8 cellular contexts compared by ENCODE assay signal in genomic region chr3:9932535-9932842, GRCh38. TPM values are rescaled to one million over a fixed set of nuclear protein-coding genes. Genes with fewer than 3 reads are reported as not detected.
DNase-seq lines count a peak whose midpoint lies in the region; ATAC-seq and TF ChIP-seq lines count a peak whose summit lies in the region.

No MANE protein-coding gene starts in this region.

- BruUV-seq in mammary epithelial cell (replicated peaks; lab: Mats Ljungman, UMichigan): no TSS peak

- H2AFZ ChIP-seq in mammary epithelial cell (ENCODE audit: low read depth, low read length): peak overlapping the region; percentile 94

- H3K36me3 ChIP-seq in heart right ventricle: peaks cover 0 to 53% (median 10%) of the 10 kb centered on the region in 9 donors
- H3K36me3 ChIP-seq in mammary epithelial cell (ENCODE audit: insufficient read depth, low read length): no peaks in the 10 kb centered on the region
- no peaks in the 10 kb centered on the region for H3K36me3 ChIP-seq in uterus

- no peak for DNase-seq in heart right ventricle
- no peak for DNase-seq in left ventricle myocardium superior
- DNase-seq in mammary epithelial cell: no peak
- DNase-seq in uterus: no peak

- H3K4me1 ChIP-seq in heart right ventricle (peaks cover 7 to 41% (median 30%) of the 10 kb centered on the region in 9 donors), mammary epithelial cell (ENCODE audit: insufficient read depth, low read length) (peaks cover 20% of the 10 kb centered on the region), mononuclear cell (ENCODE audit: insufficient read depth, low read length) (peaks cover 33% of the 10 kb centered on the region), uterus (peaks cover 5 to 9% of the 10 kb centered on the region in 2 donors)

- no peaks in the 10 kb centered on the region for H3K27me3 ChIP-seq in heart right ventricle
- no peaks in the 10 kb centered on the region for H3K27me3 ChIP-seq in mammary epithelial cell (ENCODE audit: insufficient read depth, low read length)
- no peaks in the 10 kb centered on the region for H3K27me3 ChIP-seq in mononuclear cell (ENCODE audit: insufficient read depth, low read length)
- no peaks in the 10 kb centered on the region for H3K27me3 ChIP-seq in uterus

- peak overlapping the region; percentile 100 for H3K4me2 ChIP-seq in mammary epithelial cell (ENCODE audit: insufficient read depth, low read depth, low read length)

- in situ Hi-C loops in mammary epithelial cell (cut with MboI; ENCODE audit: low sequenced_read_pairs in 2 of 2): no loop called here

- intact Hi-C loops in heart right ventricle (cut with DNase I): loop anchor here in 5 of 10 donors (2.0 to 10.0 kb wide), 4 partner anchors 42 to 295 kb away; partner anchors contain the start of genes BRK1 (in 1 of the 5) and JAGN1 (in 1 of the 5)
- intact Hi-C loops in left ventricle myocardium superior (cut with micrococcal nuclease): no loop called here
- intact Hi-C loops in mammary epithelial cell (cut with micrococcal nuclease): loop anchor here (2.0 to 5.0 kb wide), 7 partner anchors 16 to 390 kb away; partner anchors contain the start of genes FANCD2, IL17RC, JAGN1 and SEC13
- intact Hi-C loops in uterus (cut with DNase I; ENCODE audit: low total_unique reads): no loop called here

- TF ChIP-seq CTCF in heart right ventricle (IDR thresholded peaks at IDR 0.05): no peak
- no peak for TF ChIP-seq CTCF in mammary epithelial cell (conservative IDR thresholded peaks at IDR 0.05 in 1 of 2, IDR thresholded peaks at IDR 0.05 in 1 of 2; ENCODE audit: extremely low read depth in 1 of 2, insufficient read depth in 1 of 2, low read depth in 1 of 2, low read length in 2 of 2)
- no peak for TF ChIP-seq CTCF in uterus (IDR thresholded peaks at IDR 0.05)

- H3K9ac ChIP-seq in mammary epithelial cell (ENCODE audit: insufficient read depth, low read length): no peak overlapping the region

- CTCF ChIA-PET in mammary epithelial cell (lab: Charles Lee; ENCODE audit: low non-redundant PET): interaction anchor here (0.6 to 1.6 kb wide), 4 partner anchors 14 to 1862 kb away, joined by 3 to 7 read pairs (median 4); partner anchors contain the start of gene IL17RC

- 7 to 13% methylated on average over 13 of the region's 13 CpGs for WGBS in heart right ventricle, 2 donors
- WGBS in mammary epithelial cell (ENCODE audit: low coverage, missing lambda C conversion rate): 0% methylated on average over 1 of the region's 13 CpGs

- no peaks in the 10 kb centered on the region for H3K79me2 ChIP-seq in mammary epithelial cell (ENCODE audit: insufficient read depth, low read length)

- H3K27ac ChIP-seq in heart right ventricle (peak overlapping the region; percentile 78 to 98 (median 96)), mammary epithelial cell (ENCODE audit: insufficient read depth, low read depth, low read length) (no peak overlapping the region), uterus (peak overlapping the region; percentile 92 to 94)

- no peaks in the 10 kb centered on the region for H4K20me1 ChIP-seq in mammary epithelial cell (ENCODE audit: insufficient read depth, low read length)

- dilution Hi-C loops in mammary epithelial cell (cut with HindIII; ENCODE audit: low sequenced_read_pairs): no loop called here

- H3K4me3 ChIP-seq in heart right ventricle (peak overlapping the region; percentile 58 to 91 (median 76)), mammary epithelial cell (replicated peaks in 1 of 3; ENCODE audit: insufficient read depth in 1 of 3, low read depth in 2 of 3, low read length in 3 of 3) (peak overlapping the region in 2 of 3 experiments; percentile 66 to 79), mononuclear cell (ENCODE audit: low read length) (peak overlapping the region; percentile 79), uterus (peak overlapping the region; percentile 59 to 75)

- H3K9me3 ChIP-seq in heart right ventricle (no peaks in the 10 kb centered on the region), mammary epithelial cell (replicated peaks; ENCODE audit: insufficient read depth, low read length) (no peaks in the 10 kb centered on the region), mononuclear cell (ENCODE audit: low read depth, low read length) (no peaks in the 10 kb centered on the region), uterus (no peaks in the 10 kb centered on the region)

- ATAC-seq in heart right ventricle (no peak), left ventricle myocardium superior (no peak), HG02678 (IDR thresholded peaks at IDR 0.05; ENCODE audit: unreplicated experiment) (no peak), GM18873 (IDR thresholded peaks at IDR 0.05; ENCODE audit: low FRiP score, unreplicated experiment) (no peak), HG03175 (IDR thresholded peaks at IDR 0.05; ENCODE audit: unreplicated experiment) (no peak)

- TF ChIP-seq POLR2A in uterus (IDR thresholded peaks at IDR 0.05): peak; percentile 27 to 49

RNA-seq across cellular contexts. Expression of gene CRELD1, which starts 1.1 kb away (rescaled TPM):
- total RNA-seq in heart right ventricle (10 to 100 TPM; 49.5 to 76.5 (median 65.4) TPM), left ventricle myocardium superior (62.7 TPM), mammary epithelial cell (10 to 100 TPM; 12.6 to 18.2 TPM), mononuclear cell (7.2 TPM), uterus (10 to 100 TPM; 20.4 to 38.8 (median 29.1) TPM)
- polyA plus RNA-seq in heart right ventricle (10 to 100 TPM; 58.0 to 92.1 TPM), mammary epithelial cell (13.0 TPM)
- 13.6 TPM for polyA minus RNA-seq in mammary epithelial cell

RNA-seq across cellular contexts. Expression of gene IL17RC, which starts 15.6 kb away (rescaled TPM):
- total RNA-seq in heart right ventricle (10 to 100 TPM; 18.6 to 36.2 (median 27.9) TPM), left ventricle myocardium superior (36.0 TPM), mammary epithelial cell (10 to 100 TPM; 17.8 to 46.8 TPM), mononuclear cell (2.7 TPM), uterus (10 to 100 TPM in 3 of 4 donors, 1 to 10 TPM in 1; 9.7 to 63.7 (median 33.9) TPM)
- polyA plus RNA-seq in heart right ventricle (10 to 100 TPM; 40.7 to 62.3 TPM), mammary epithelial cell (12.8 TPM)
- polyA minus RNA-seq in mammary epithelial cell: 9.2 TPM

RNA-seq across cellular contexts. Expression of gene PRRT3, which starts 19.7 kb away (rescaled TPM):
- total RNA-seq in heart right ventricle (1 to 10 TPM in 6 of 10 donors, under 1 TPM in 4; 0.45 to 2.0 (median 1.4) TPM), left ventricle myocardium superior (0.35 TPM), mammary epithelial cell (1 to 10 TPM; 1.8 to 2.0 TPM), mononuclear cell (3.9 TPM), uterus (1 to 10 TPM in 3 of 4 donors, under 1 TPM in 1; 0.51 to 8.2 (median 2.2) TPM)
- polyA plus RNA-seq in heart right ventricle (under 1 TPM; 0.54 to 0.95 TPM), mammary epithelial cell (0.70 TPM)
- polyA minus RNA-seq in mammary epithelial cell: 1.9 TPM

RNA-seq across cellular contexts. Expression of gene IL17RE, which starts 29.8 kb away (rescaled TPM):
- total RNA-seq in heart right ventricle (1 to 10 TPM in 4 of 10 donors, under 1 TPM in 6; 0.16 to 2.3 (median 0.92) TPM), left ventricle myocardium superior (0.45 TPM), mammary epithelial cell (10 to 100 TPM; 10.6 to 13.3 TPM), mononuclear cell (0.10 TPM), uterus (10 to 100 TPM in 1 of 4 donors, 1 to 10 TPM in 2, under 1 TPM in 1; 0.26 to 10.7 (median 5.0) TPM)
- polyA plus RNA-seq in heart right ventricle (1 to 10 TPM; 1.3 to 1.6 TPM), mammary epithelial cell (10.2 TPM)
- polyA minus RNA-seq in mammary epithelial cell: 18.0 TPM

RNA-seq across cellular contexts. Expression of gene JAGN1, which starts 42.1 kb away (rescaled TPM):
- 10 to 100 TPM; 13.8 to 25.0 (median 18.0) TPM for total RNA-seq in heart right ventricle
- 10 to 100 TPM; 23.2 to 69.3 TPM for polyA plus RNA-seq in heart right ventricle
- 18.4 TPM for total RNA-seq in left ventricle myocardium superior
- 10 to 100 TPM; 32.3 to 34.7 TPM for total RNA-seq in mammary epithelial cell
- polyA plus RNA-seq in mammary epithelial cell: 63.6 TPM
- 73.5 TPM for polyA minus RNA-seq in mammary epithelial cell
- 15.0 TPM for total RNA-seq in mononuclear cell
- 10 to 100 TPM; 22.0 to 80.6 (median 35.8) TPM for total RNA-seq in uterus
